Comparison of ENCODE assay signal across 1 cellular context in the genomic region with DNA sequence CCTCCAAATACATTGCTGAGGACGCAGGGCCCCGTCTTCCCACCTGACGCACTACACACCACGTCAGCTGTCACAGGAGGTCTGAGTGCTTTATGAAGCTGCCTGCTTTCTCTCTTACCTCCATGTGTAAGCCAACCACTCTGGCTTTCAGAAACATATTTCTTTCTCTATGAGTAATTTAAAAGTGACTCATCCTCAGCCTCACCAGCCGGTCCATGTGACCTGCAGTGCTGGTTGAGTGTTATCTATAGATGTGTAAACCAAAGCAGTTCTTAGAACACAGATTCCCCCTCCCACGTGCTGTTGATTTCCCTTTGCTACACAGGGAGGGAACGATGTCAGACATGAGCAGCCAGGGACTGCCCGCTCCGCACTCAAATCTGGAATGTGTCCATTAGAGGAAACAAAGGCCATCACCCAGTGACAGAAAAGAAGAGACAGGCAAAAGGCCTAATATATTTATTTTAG.
TF ChIP-seq lines count a peak whose summit lies in the region.

No MANE protein-coding gene starts in this region.

TF ChIP-seq in GM23338, 12 proteins besides CTCF, POLR2A, EP300 and RAD21 (continued from another document):
- TF ChIP-seq, protein P1, sequence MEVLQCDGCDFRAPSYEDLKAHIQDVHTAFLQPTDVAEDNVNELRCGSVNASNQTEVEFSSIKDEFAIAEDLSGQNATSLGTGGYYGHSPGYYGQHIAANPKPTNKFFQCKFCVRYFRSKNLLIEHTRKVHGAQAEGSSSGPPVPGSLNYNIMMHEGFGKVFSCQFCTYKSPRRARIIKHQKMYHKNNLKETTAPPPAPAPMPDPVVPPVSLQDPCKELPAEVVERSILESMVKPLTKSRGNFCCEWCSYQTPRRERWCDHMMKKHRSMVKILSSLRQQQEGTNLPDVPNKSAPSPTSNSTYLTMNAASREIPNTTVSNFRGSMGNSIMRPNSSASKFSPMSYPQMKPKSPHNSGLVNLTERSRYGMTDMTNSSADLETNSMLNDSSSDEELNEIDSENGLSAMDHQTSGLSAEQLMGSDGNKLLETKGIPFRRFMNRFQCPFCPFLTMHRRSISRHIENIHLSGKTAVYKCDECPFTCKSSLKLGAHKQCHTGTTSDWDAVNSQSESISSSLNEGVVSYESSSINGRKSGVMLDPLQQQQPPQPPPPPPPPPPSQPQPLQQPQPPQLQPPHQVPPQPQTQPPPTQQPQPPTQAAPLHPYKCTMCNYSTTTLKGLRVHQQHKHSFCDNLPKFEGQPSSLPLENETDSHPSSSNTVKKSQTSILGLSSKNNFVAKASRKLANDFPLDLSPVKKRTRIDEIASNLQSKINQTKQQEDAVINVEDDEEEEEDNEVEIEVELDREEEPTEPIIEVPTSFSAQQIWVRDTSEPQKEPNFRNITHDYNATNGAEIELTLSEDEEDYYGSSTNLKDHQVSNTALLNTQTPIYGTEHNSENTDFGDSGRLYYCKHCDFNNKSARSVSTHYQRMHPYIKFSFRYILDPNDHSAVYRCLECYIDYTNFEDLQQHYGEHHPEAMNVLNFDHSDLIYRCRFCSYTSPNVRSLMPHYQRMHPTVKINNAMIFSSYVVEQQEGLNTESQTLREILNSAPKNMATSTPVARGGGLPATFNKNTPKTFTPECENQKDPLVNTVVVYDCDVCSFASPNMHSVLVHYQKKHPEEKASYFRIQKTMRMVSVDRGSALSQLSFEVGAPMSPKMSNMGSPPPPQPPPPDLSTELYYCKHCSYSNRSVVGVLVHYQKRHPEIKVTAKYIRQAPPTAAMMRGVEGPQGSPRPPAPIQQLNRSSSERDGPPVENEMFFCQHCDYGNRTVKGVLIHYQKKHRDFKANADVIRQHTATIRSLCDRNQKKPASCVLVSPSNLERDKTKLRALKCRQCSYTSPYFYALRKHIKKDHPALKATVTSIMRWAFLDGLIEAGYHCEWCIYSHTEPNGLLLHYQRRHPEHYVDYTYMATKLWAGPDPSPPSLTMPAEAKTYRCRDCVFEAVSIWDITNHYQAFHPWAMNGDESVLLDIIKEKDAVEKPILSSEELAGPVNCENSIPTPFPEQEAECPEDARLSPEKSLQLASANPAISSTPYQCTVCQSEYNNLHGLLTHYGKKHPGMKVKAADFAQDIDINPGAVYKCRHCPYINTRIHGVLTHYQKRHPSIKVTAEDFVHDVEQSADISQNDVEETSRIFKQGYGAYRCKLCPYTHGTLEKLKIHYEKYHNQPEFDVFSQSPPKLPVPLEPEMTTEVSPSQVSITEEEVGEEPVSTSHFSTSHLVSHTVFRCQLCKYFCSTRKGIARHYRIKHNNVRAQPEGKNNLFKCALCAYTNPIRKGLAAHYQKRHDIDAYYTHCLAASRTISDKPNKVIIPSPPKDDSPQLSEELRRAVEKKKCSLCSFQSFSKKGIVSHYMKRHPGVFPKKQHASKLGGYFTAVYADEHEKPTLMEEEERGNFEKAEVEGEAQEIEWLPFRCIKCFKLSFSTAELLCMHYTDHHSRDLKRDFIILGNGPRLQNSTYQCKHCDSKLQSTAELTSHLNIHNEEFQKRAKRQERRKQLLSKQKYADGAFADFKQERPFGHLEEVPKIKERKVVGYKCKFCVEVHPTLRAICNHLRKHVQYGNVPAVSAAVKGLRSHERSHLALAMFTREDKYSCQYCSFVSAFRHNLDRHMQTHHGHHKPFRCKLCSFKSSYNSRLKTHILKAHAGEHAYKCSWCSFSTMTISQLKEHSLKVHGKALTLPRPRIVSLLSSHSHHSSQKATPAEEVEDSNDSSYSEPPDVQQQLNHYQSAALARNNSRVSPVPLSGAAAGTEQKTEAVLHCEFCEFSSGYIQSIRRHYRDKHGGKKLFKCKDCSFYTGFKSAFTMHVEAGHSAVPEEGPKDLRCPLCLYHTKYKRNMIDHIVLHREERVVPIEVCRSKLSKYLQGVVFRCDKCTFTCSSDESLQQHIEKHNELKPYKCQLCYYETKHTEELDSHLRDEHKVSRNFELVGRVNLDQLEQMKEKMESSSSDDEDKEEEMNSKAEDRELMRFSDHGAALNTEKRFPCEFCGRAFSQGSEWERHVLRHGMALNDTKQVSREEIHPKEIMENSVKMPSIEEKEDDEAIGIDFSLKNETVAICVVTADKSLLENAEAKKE (CRISPR knock-in tag; IDR thresholded peaks at IDR 0.05), result no peak
- TF ChIP-seq, protein P2, sequence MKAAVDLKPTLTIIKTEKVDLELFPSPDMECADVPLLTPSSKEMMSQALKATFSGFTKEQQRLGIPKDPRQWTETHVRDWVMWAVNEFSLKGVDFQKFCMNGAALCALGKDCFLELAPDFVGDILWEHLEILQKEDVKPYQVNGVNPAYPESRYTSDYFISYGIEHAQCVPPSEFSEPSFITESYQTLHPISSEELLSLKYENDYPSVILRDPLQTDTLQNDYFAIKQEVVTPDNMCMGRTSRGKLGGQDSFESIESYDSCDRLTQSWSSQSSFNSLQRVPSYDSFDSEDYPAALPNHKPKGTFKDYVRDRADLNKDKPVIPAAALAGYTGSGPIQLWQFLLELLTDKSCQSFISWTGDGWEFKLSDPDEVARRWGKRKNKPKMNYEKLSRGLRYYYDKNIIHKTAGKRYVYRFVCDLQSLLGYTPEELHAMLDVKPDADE (IDR thresholded peaks at IDR 0.05), result no peak
- TF ChIP-seq, protein P3, sequence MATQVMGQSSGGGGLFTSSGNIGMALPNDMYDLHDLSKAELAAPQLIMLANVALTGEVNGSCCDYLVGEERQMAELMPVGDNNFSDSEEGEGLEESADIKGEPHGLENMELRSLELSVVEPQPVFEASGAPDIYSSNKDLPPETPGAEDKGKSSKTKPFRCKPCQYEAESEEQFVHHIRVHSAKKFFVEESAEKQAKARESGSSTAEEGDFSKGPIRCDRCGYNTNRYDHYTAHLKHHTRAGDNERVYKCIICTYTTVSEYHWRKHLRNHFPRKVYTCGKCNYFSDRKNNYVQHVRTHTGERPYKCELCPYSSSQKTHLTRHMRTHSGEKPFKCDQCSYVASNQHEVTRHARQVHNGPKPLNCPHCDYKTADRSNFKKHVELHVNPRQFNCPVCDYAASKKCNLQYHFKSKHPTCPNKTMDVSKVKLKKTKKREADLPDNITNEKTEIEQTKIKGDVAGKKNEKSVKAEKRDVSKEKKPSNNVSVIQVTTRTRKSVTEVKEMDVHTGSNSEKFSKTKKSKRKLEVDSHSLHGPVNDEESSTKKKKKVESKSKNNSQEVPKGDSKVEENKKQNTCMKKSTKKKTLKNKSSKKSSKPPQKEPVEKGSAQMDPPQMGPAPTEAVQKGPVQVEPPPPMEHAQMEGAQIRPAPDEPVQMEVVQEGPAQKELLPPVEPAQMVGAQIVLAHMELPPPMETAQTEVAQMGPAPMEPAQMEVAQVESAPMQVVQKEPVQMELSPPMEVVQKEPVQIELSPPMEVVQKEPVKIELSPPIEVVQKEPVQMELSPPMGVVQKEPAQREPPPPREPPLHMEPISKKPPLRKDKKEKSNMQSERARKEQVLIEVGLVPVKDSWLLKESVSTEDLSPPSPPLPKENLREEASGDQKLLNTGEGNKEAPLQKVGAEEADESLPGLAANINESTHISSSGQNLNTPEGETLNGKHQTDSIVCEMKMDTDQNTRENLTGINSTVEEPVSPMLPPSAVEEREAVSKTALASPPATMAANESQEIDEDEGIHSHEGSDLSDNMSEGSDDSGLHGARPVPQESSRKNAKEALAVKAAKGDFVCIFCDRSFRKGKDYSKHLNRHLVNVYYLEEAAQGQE (IDR thresholded peaks at IDR 0.05; ENCODE audit: unreplicated experiment), result no peak
- TF ChIP-seq CREB1 (CRISPR knock-in tag; IDR thresholded peaks at IDR 0.05; ENCODE audit: low read depth) (no peak), ZNF331 (CRISPR knock-in tag; IDR thresholded peaks at IDR 0.05; ENCODE audit: low read depth) (no peak)
